In genomic region chr2:72605836-72606442, GRCh38 we compare ENCODE assay signal across 1 cellular context.
TF ChIP-seq lines count a peak whose summit lies in the region.

No MANE protein-coding gene starts in this region.

TF ChIP-seq in GM12878, 131 proteins besides CTCF, POLR2A, EP300 and RAD21 (continued from another document):
- no peak for TF ChIP-seq SP1 (IDR thresholded peaks at IDR 0.05; ENCODE audit: low read depth, low read length)
- no peak for TF ChIP-seq ZSCAN29 (IDR thresholded peaks at IDR 0.05)
- no peak for TF ChIP-seq TCF12 (IDR thresholded peaks at IDR 0.05; ENCODE audit: low read depth, low read length)
- no peak for TF ChIP-seq IRF4 (IDR thresholded peaks at IDR 0.05; ENCODE audit: low read depth, low read length)
- TF ChIP-seq, protein P1, sequence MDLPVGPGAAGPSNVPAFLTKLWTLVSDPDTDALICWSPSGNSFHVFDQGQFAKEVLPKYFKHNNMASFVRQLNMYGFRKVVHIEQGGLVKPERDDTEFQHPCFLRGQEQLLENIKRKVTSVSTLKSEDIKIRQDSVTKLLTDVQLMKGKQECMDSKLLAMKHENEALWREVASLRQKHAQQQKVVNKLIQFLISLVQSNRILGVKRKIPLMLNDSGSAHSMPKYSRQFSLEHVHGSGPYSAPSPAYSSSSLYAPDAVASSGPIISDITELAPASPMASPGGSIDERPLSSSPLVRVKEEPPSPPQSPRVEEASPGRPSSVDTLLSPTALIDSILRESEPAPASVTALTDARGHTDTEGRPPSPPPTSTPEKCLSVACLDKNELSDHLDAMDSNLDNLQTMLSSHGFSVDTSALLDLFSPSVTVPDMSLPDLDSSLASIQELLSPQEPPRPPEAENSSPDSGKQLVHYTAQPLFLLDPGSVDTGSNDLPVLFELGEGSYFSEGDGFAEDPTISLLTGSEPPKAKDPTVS (IDR thresholded peaks at IDR 0.05; ENCODE audit: low read depth, low read length): no peak
- no peak for TF ChIP-seq SMC3 (IDR thresholded peaks at IDR 0.05; ENCODE audit: borderline replicate concordance, low read length)
- no peak for TF ChIP-seq RAD51 (IDR thresholded peaks at IDR 0.05)
- no peak for TF ChIP-seq PML (IDR thresholded peaks at IDR 0.05; ENCODE audit: low read length)
- TF ChIP-seq CHD1 (IDR thresholded peaks at IDR 0.05; ENCODE audit: low read depth, low read length): no peak
- TF ChIP-seq HDAC2 (IDR thresholded peaks at IDR 0.05): no peak
- no peak for TF ChIP-seq MYB (IDR thresholded peaks at IDR 0.05; ENCODE audit: borderline replicate concordance, low read depth, low read length)
- TF ChIP-seq MEF2B (IDR thresholded peaks at IDR 0.05; ENCODE audit: partially characterized antibody, poor library complexity, severe bottlenecking): no peak
- TF ChIP-seq, protein P2, sequence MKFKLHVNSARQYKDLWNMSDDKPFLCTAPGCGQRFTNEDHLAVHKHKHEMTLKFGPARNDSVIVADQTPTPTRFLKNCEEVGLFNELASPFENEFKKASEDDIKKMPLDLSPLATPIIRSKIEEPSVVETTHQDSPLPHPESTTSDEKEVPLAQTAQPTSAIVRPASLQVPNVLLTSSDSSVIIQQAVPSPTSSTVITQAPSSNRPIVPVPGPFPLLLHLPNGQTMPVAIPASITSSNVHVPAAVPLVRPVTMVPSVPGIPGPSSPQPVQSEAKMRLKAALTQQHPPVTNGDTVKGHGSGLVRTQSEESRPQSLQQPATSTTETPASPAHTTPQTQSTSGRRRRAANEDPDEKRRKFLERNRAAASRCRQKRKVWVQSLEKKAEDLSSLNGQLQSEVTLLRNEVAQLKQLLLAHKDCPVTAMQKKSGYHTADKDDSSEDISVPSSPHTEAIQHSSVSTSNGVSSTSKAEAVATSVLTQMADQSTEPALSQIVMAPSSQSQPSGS (IDR thresholded peaks at IDR 0.05; ENCODE audit: low read length): no peak
- no peak for TF ChIP-seq RCOR1 (conservative IDR thresholded peaks at IDR 0.05; ENCODE audit: low read depth, low read length)
TF ChIP-seq in GM12878: peak in this region for 0.
